ENCODE assay signal across 16 cellular contexts in the genomic region with DNA sequence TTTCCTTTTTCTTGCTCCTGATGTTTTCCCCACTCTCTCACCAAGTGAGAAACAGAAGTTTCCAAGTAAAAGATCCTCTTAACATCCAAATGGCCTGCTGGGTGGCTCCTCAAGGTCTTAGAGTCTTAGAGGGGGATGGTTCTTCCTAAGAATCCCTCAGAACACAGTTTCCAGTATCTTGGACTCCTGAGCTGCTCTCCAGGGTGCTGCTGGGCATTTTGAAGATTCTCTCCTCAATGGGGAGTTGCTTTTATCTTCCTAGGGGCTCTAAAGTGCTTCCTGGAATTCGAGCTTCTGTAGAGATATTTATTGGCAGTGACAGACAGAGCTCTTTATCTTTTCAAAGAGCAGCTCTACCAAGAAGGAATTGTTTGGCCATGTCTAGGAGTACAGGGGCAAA.
"Had no signal": no experiment of that assay in that cellular context is flagged by ENCODE, and none has a peak within 500 bp of the region (broad histone marks: within the 10 kb centered on the region; RNA-seq: fewer than 3 reads in every experiment).

No MANE protein-coding gene starts in this region.

- H3K9me3 ChIP-seq: gastrocnemius medialis had no signal

- H3K4me1 ChIP-seq: gastrocnemius medialis, tibial artery had no signal

- H3K36me3 ChIP-seq: gastrocnemius medialis, tibial artery, WERI-Rb-1 had no signal

- ATAC-seq: gastrocnemius medialis; left lobe of liver; stimulated activated naive CD8-positive, alpha-beta T cell treated with anti-CD3 and anti-CD28 coated beads, Interleukin-15, Interleukin-2, amounts not matched to agents 100 U/mL and 50 U/mL, for 24 hours had no signal

- FAIRE-seq: colon, keratinocyte had no signal

- H3K4me3 ChIP-seq: gastrocnemius medialis, lung, tibial artery had no signal

- DNase-seq: activated CD4-positive, alpha-beta T cell treated with anti-CD3 and anti-CD28 coated beads, Interleukin-2, amount 50 U/mL, for 4 hours; amniotic stem cell; central memory CD4-positive, alpha-beta T cell; erythroblast; gastrocnemius medialis; head of caudate nucleus; stimulated activated CD4-positive, alpha-beta T cell treated with anti-CD3 and anti-CD28 coated beads, Interleukin-12 subunit alpha, Interleukin-12 subunit beta, amount 100 ng/mL, for 4 hours; stimulated activated CD4-positive, alpha-beta T cell treated with anti-CD3 and anti-CD28 coated beads, Interleukin-1b, Interleukin-23, amount 100 ng/mL, for 48 hours; stimulated activated naive CD8-positive, alpha-beta T cell treated with anti-CD3 and anti-CD28 coated beads, Interleukin-15, Interleukin-2, amounts not matched to agents 100 U/mL and 50 U/mL, for 24 hours; substantia nigra; tibial artery; WERI-Rb-1 had no signal

- H3K27me3 ChIP-seq: gastrocnemius medialis, tibial artery had no signal

- H3K27ac ChIP-seq: gastrocnemius medialis, tibial artery, WERI-Rb-1 had no signal
